Comparison of ENCODE assay signal across 8 cellular contexts in genomic region chr19:49496574-49497008, GRCh38. TPM values are rescaled to one million over a fixed set of nuclear protein-coding genes. Genes with fewer than 3 reads are reported as not detected.
A peak's percentile ranks its signal among the peaks of the same experiment; 100 is the strongest.
DNase-seq lines count a peak whose midpoint lies in the region; ATAC-seq, FAIRE-seq and TF ChIP-seq lines count a peak whose summit lies in the region.

No MANE protein-coding gene starts in this region.

- intact Hi-C loops in adrenal gland (cut with DNase I) = no loop called here
- intact Hi-C loops in left lung (cut with DNase I) = no loop called here
- intact Hi-C loops in testis (cut with DNase I; ENCODE audit: low total_unique reads) = no loop called here

- TF ChIP-seq CTCF in adrenal gland (IDR thresholded peaks at IDR 0.05) (peak in 1 of 6 experiments; percentile 24), left lung (IDR thresholded peaks at IDR 0.05) (no peak), testis (IDR thresholded peaks at IDR 0.05) (no peak)

- peak overlapping the region; percentile 91 to 98 (median 94) for H3K27ac ChIP-seq in adrenal gland
- peak overlapping the region; percentile 92 for H3K27ac ChIP-seq in left lung
- H3K27ac ChIP-seq in testis = peak overlapping the region; percentile 98

- ATAC-seq in left lung = no peak
- no peak for ATAC-seq in HG03460 (IDR thresholded peaks at IDR 0.05; ENCODE audit: unreplicated experiment)

- H3K4me1 ChIP-seq in adrenal gland (replicated peaks in 1 of 2) (peaks cover 24 to 41% of the 10 kb centered on the region in 2 donors), left lung (peaks cover 25 to 47% of the 10 kb centered on the region in 2 donors), testis (peaks cover 33% of the 10 kb centered on the region)

- peaks cover 62% of the 10 kb centered on the region for H3K36me3 Mint-ChIP-seq in T-helper 2 cell treated with Interferon-gamma antibody and Interleukin-4, amounts not matched to agents 5 μg/mL and 100 μg/mL, for 36 hours (ENCODE audit: low read depth)

- TF ChIP-seq POLR2A in adrenal gland (IDR thresholded peaks at IDR 0.05) (no peak), testis (IDR thresholded peaks at IDR 0.05) (no peak)

- H3K27ac Mint-ChIP-seq in T-helper 2 cell treated with Interferon-gamma antibody and Interleukin-4, amounts not matched to agents 5 μg/mL and 100 μg/mL, for 36 hours = peak overlapping the region; percentile 98

- WGBS in adrenal gland, 4 donors = 0 to 1% (median 0%) methylated on average over 11 of the region's 11 CpGs
- 1 to 2% methylated on average over 8 to 11 of the region's 11 CpGs for WGBS in testis, 2 donors

- DNase-seq in T-helper 2 cell treated with Interferon-gamma antibody and Interleukin-4, amounts not matched to agents 5 μg/mL and 100 μg/mL, for 36 hours (ENCODE audit: low spot score) = no peak
- no peak for DNase-seq in T-helper 2 cell
- DNase-seq in adrenal gland = no peak
- DNase-seq in left lung = no peak
- DNase-seq in testis = no peak
- DNase-seq in NCI-H2227 treated with DMSO at 0.1 percent for 48 hours (lab: John Stamatoyannopoulos, UW) = no peak
- DNase-seq in frontal cortex (ENCODE audit: low spot score in 2 of 2) = no peak

- no peaks in the 10 kb centered on the region for H3K9me3 Mint-ChIP-seq in T-helper 2 cell treated with Interferon-gamma antibody and Interleukin-4, amounts not matched to agents 5 μg/mL and 100 μg/mL, for 36 hours

- no peaks in the 10 kb centered on the region for H3K27me3 Mint-ChIP-seq in T-helper 2 cell treated with Interferon-gamma antibody and Interleukin-4, amounts not matched to agents 5 μg/mL and 100 μg/mL, for 36 hours (ENCODE audit: low read depth)

- H3K4me3 ChIP-seq in adrenal gland = peak overlapping the region; percentile 5 to 100 (median 95)
- H3K4me3 ChIP-seq in left lung = peak overlapping the region; percentile 60 to 78
- peak overlapping the region; percentile 94 for H3K4me3 ChIP-seq in testis

- H3K27me3 ChIP-seq in adrenal gland = no peaks in the 10 kb centered on the region
- H3K27me3 ChIP-seq in left lung = no peaks in the 10 kb centered on the region
- no peaks in the 10 kb centered on the region for H3K27me3 ChIP-seq in testis

- peaks cover 0 to 47% of the 10 kb centered on the region in 2 donors for H3K36me3 ChIP-seq in adrenal gland (replicated peaks in 1 of 2)
- peaks cover 12 to 51% of the 10 kb centered on the region in 2 donors for H3K36me3 ChIP-seq in left lung
- no peaks in the 10 kb centered on the region for H3K36me3 ChIP-seq in testis (ENCODE audit: low read depth, missing control alignments)

- H3K9me3 ChIP-seq in adrenal gland (replicated peaks in 1 of 3) = no peaks in the 10 kb centered on the region
- H3K9me3 ChIP-seq in left lung = no peaks in the 10 kb centered on the region
- H3K9me3 ChIP-seq in testis = no peaks in the 10 kb centered on the region

- peak overlapping the region; percentile 100 for H3K4me3 Mint-ChIP-seq in T-helper 2 cell treated with Interferon-gamma antibody and Interleukin-4, amounts not matched to agents 5 μg/mL and 100 μg/mL, for 36 hours

- peaks cover 34% of the 10 kb centered on the region for H3K4me1 Mint-ChIP-seq in T-helper 2 cell treated with Interferon-gamma antibody and Interleukin-4, amounts not matched to agents 5 μg/mL and 100 μg/mL, for 36 hours (ENCODE audit: low read depth)

- FAIRE-seq in frontal cortex (lab: Jason Lieb, UNC) = no peak

RNA-seq across cellular contexts. Expression of gene RPS11, which starts 0.4 kb away (rescaled TPM):
- 1,000 to 10,000 TPM; 1,528 to 3,971 (median 2,289) TPM for total RNA-seq in adrenal gland
- polyA plus RNA-seq in adrenal gland = 1,000 to 10,000 TPM; 2,684 to 4,591 (median 2,733) TPM
- total RNA-seq in left lung = 1,000 to 10,000 TPM; 1,463 to 1,657 TPM
- total RNA-seq in testis = 1,000 to 10,000 TPM; 1,958 to 3,437 TPM
- polyA plus RNA-seq in testis (ENCODE audit: insufficient read depth, low read depth, low replicate concordance) = 2,108 TPM
- total RNA-seq in frontal cortex = 4,137 TPM

RNA-seq across cellular contexts. Expression of gene RPL13A, which starts 9.2 kb away (rescaled TPM):
- 1,000 to 10,000 TPM; 2,402 to 3,504 (median 2,561) TPM for total RNA-seq in adrenal gland
- polyA plus RNA-seq in adrenal gland = 1,000 to 10,000 TPM; 1,750 to 2,828 (median 2,567) TPM
- total RNA-seq in left lung = 1,000 to 10,000 TPM; 1,924 to 2,053 TPM
- total RNA-seq in testis = 1,000 to 10,000 TPM; 1,063 to 1,721 TPM
- polyA plus RNA-seq in testis (ENCODE audit: insufficient read depth, low read depth, low replicate concordance) = 1,193 TPM
- total RNA-seq in frontal cortex = 2,981 TPM

RNA-seq across cellular contexts. Expression of gene FCGRT, which starts 15.9 kb away (rescaled TPM):
- 100 to 1,000 TPM; 223 to 505 (median 364) TPM for total RNA-seq in adrenal gland
- 100 to 1,000 TPM in 2 of 3 donors, 10 to 100 TPM in 1; 90.2 to 253 (median 218) TPM for polyA plus RNA-seq in adrenal gland
- 100 to 1,000 TPM; 283 to 288 TPM for total RNA-seq in left lung
- 10 to 100 TPM; 52.8 to 76.9 TPM for total RNA-seq in testis
- polyA plus RNA-seq in testis (ENCODE audit: insufficient read depth, low read depth, low replicate concordance) = 130 TPM
- total RNA-seq in frontal cortex = 13.0 TPM

RNA-seq across cellular contexts. Expression of gene FLT3LG, which starts 22.6 kb away (rescaled TPM):
- total RNA-seq in adrenal gland (10 to 100 TPM in 3 of 8 donors, 1 to 10 TPM in 5; 4.9 to 10.6 (median 8.7) TPM), left lung (10 to 100 TPM in 1 of 2 donors, 1 to 10 TPM in 1; 6.8 to 10.1 TPM), testis (1 to 10 TPM; 3.0 to 4.6 TPM), frontal cortex (0.41 TPM)
- polyA plus RNA-seq in adrenal gland (10 to 100 TPM in 2 of 3 donors, 1 to 10 TPM in 1; 1.8 to 33.8 (median 24.7) TPM), testis (ENCODE audit: insufficient read depth, low read depth, low replicate concordance) (7.1 TPM)

RNA-seq across cellular contexts. Expression of gene RCN3, which starts 31.2 kb away (rescaled TPM):
- 10 to 100 TPM; 15.9 to 56.4 (median 36.2) TPM for total RNA-seq in adrenal gland
- 100 to 1,000 TPM in 2 of 3 donors, 1 to 10 TPM in 1; 9.3 to 232 (median 120) TPM for polyA plus RNA-seq in adrenal gland
- total RNA-seq in left lung = 10 to 100 TPM; 55.4 to 65.3 TPM
- 10 to 100 TPM; 19.9 TPM for total RNA-seq in testis
- 42.1 TPM for polyA plus RNA-seq in testis (ENCODE audit: insufficient read depth, low read depth, low replicate concordance)
- total RNA-seq in frontal cortex = 2.4 TPM
